In the genomic region with DNA sequence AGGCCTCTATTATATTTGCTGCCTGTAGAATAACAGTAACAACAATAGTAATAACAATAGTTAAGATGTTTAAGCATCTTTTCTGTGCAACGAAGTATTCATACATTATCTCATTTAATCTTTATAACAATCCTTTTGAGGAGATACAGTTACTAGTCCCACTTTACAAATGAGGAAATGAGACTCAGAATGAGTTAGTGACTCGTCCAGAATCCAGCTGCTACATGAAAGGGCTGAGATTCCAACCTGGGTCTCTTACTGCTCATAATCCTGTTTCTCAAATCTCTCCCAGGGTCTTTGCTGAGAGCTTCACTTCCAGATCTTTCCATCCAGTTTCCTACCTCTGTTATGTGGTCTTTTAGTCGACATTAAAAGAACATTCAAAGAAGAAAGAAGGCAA, we compare ENCODE assay signal across 24 cellular contexts.
"Had no signal": no experiment of that assay in that cellular context is flagged by ENCODE, and none has a peak within 500 bp of the region (broad histone marks: within the 10 kb centered on the region; RNA-seq: fewer than 3 reads in every experiment).

No MANE protein-coding gene starts in this region.

- H3K9me3 Mint-ChIP-seq: dendritic cell treated with granulocyte-macrophage colony-stimulating factor and Interleukin-4, amounts not matched to agents 40 ng/mL and 50 ng/mL, for 4 days; effector memory CD8-positive, alpha-beta T cell had no signal

- H3K27me3 ChIP-seq: colonic mucosa, gastrocnemius medialis, heart right ventricle, left lung had no signal

- FAIRE-seq: endometrium, islet of Langerhans, keratinocyte had no signal

- H3K9me3 ChIP-seq: colonic mucosa, gastrocnemius medialis, heart right ventricle, left lung, lower lobe of right lung had no signal

- H3K4me3 ChIP-seq: colonic mucosa, gastrocnemius medialis, heart right ventricle, left lung, lower lobe of right lung had no signal

- ATAC-seq: effector memory CD8-positive, alpha-beta T cell; esophagus mucosa; gastrocnemius medialis; heart right ventricle; left cardiac atrium; left lung; left ventricle myocardium superior; lower lobe of right lung had no signal

- H3K4me3 Mint-ChIP-seq: dendritic cell treated with granulocyte-macrophage colony-stimulating factor and Interleukin-4, amounts not matched to agents 40 ng/mL and 50 ng/mL, for 4 days; effector memory CD8-positive, alpha-beta T cell; endodermal cell had no signal

- H3K27ac Mint-ChIP-seq: dendritic cell treated with granulocyte-macrophage colony-stimulating factor and Interleukin-4, amounts not matched to agents 40 ng/mL and 50 ng/mL, for 4 days; effector memory CD8-positive, alpha-beta T cell; endodermal cell had no signal

- H3K36me3 ChIP-seq: colonic mucosa, gastrocnemius medialis, heart right ventricle, left lung, lower lobe of right lung had no signal

- H3K4me1 ChIP-seq: colonic mucosa, gastrocnemius medialis, heart right ventricle, left lung, lower lobe of right lung had no signal

- H3K27ac ChIP-seq: colonic mucosa, epithelial cell of prostate, gastrocnemius medialis, heart right ventricle, left lung, lower lobe of right lung had no signal

- DNase-seq: colonic mucosa; cortex of kidney; effector CD8-positive, alpha-beta T cell; effector memory CD8-positive, alpha-beta T cell; endodermal cell; erythroblast; foreskin melanocyte; gastrocnemius medialis; glutamatergic neuron; head of caudate nucleus; heart right ventricle; hippocampal formation; left cardiac atrium; left lung; left ventricle myocardium superior; lower lobe of right lung; mesenchymal stem cell; midbrain had no signal
